Comparison of ENCODE assay signal across 22 cellular contexts in genomic region chr1:102219463-102219862, GRCh38.
DNase-seq lines count a peak whose midpoint lies in the region; ATAC-seq and TF ChIP-seq lines count a peak whose summit lies in the region.
"Had no signal": no experiment of that assay in that cellular context is flagged by ENCODE, and none has a peak within 500 bp of the region (broad histone marks: within the 10 kb centered on the region; RNA-seq: fewer than 3 reads in every experiment).

No MANE protein-coding gene starts in this region.

- no peaks in the 10 kb centered on the region for H3K27me3 Mint-ChIP-seq in activated CD8-positive, alpha-beta T cell treated with anti-CD3 and anti-CD28 coated beads, Interleukin-2, amount 10 ng/mL, durations not matched to agents 7 days and 5 days (ENCODE audit: low read depth)
- no peaks in the 10 kb centered on the region for H3K27me3 Mint-ChIP-seq in activated naive CD8-positive, alpha-beta T cell treated with anti-CD3 and anti-CD28 coated beads for 36 hours
- H3K27me3 Mint-ChIP-seq in natural killer cell (ENCODE audit: low read depth in 2 of 2), result no peaks in the 10 kb centered on the region
- H3K27me3 Mint-ChIP-seq: T-cell had no signal

- intact Hi-C loops in natural killer cell (cut with micrococcal nuclease), result no loop called here

- CTCF ChIA-PET in activated CD8-positive, alpha-beta T cell treated with anti-CD3 and anti-CD28 coated beads, Interleukin-2, amount 10 ng/mL, durations not matched to agents 7 days and 5 days (lab: Charles Lee), result no interaction called here

- POLR2A ChIA-PET in activated CD8-positive, alpha-beta T cell treated with anti-CD3 and anti-CD28 coated beads, Interleukin-2, amount 10 ng/mL, durations not matched to agents 7 days and 5 days (lab: Charles Lee), result no interaction called here

- no peaks in the 10 kb centered on the region for H3K36me3 Mint-ChIP-seq in activated CD8-positive, alpha-beta T cell treated with anti-CD3 and anti-CD28 coated beads, Interleukin-2, amount 10 ng/mL, durations not matched to agents 7 days and 5 days (ENCODE audit: low read depth)
- H3K36me3 Mint-ChIP-seq in activated naive CD8-positive, alpha-beta T cell treated with anti-CD3 and anti-CD28 coated beads for 36 hours, result no peaks in the 10 kb centered on the region
- no peaks in the 10 kb centered on the region for H3K36me3 Mint-ChIP-seq in natural killer cell
- H3K36me3 Mint-ChIP-seq: T-cell had no signal

- ATAC-seq in GM18498 (IDR thresholded peaks at IDR 0.05; ENCODE audit: unreplicated experiment) (peak; percentile 86), GM19025 (IDR thresholded peaks at IDR 0.05; ENCODE audit: low read depth, unreplicated experiment) (peak; percentile 55), HG02588 (IDR thresholded peaks at IDR 0.05; ENCODE audit: unreplicated experiment) (peak; percentile 65), HG03342 (IDR thresholded peaks at IDR 0.05; ENCODE audit: unreplicated experiment) (peak; percentile 56), HG02610 (IDR thresholded peaks at IDR 0.05; ENCODE audit: unreplicated experiment) (no peak), natural killer cell (no peak)
- no peak for ATAC-seq in activated CD8-positive, alpha-beta T cell treated with anti-CD3 and anti-CD28 coated beads, Interleukin-2, amount 10 ng/mL, durations not matched to agents 7 days and 5 days
- ATAC-seq: activated T-cell treated with anti-CD3 and anti-CD28 coated beads, Interleukin-2, amount 50 U/mL, for 4 hours; right cardiac atrium; stimulated activated naive CD8-positive, alpha-beta T cell treated with anti-CD3 and anti-CD28 coated beads, Interleukin-15, Interleukin-2, amounts not matched to agents 100 U/mL and 50 U/mL, for 24 hours; T-cell had no signal

- no peaks in the 10 kb centered on the region for H3K9me3 Mint-ChIP-seq in activated CD8-positive, alpha-beta T cell treated with anti-CD3 and anti-CD28 coated beads, Interleukin-2, amount 10 ng/mL, durations not matched to agents 7 days and 5 days (ENCODE audit: insufficient read depth)
- peaks cover 5% of the 10 kb centered on the region for H3K9me3 Mint-ChIP-seq in activated naive CD8-positive, alpha-beta T cell treated with anti-CD3 and anti-CD28 coated beads for 36 hours
- peaks cover 15 to 19% of the 10 kb centered on the region in 2 donors for H3K9me3 Mint-ChIP-seq in natural killer cell
- H3K9me3 Mint-ChIP-seq: activated T-cell treated with anti-CD3 and anti-CD28 coated beads, Interleukin-2, amount 50 U/mL, for 4 hours had no signal

- DNase-seq in activated CD8-positive, alpha-beta T cell treated with anti-CD3 and anti-CD28 coated beads, Interleukin-2, amount 10 ng/mL, durations not matched to agents 7 days and 5 days, result no peak
- DNase-seq in activated naive CD8-positive, alpha-beta T cell treated with anti-CD3 and anti-CD28 coated beads for 36 hours, result no peak
- no peak for DNase-seq in natural killer cell
- DNase-seq: activated CD4-positive, alpha-beta T cell treated with anti-CD3 and anti-CD28 coated beads for 48 hours; activated gamma-delta T cell; activated T-cell treated with anti-CD3 and anti-CD28 coated beads, Interleukin-2, amount 50 U/mL, for 4 hours; DMS79; kidney glomerular epithelial cell; NCI-H1105 treated with DMSO at 0.1 percent for 48 hours; NCI-H1930; NCI-H524; NK-92 treated with Interleukin-12 subunit alpha and Interleukin-12 subunit beta, amount 100 ng/mL, for 24 hours; posterior cingulate gyrus; right cardiac atrium; stimulated activated naive CD8-positive, alpha-beta T cell treated with anti-CD3 and anti-CD28 coated beads, Interleukin-15, Interleukin-2, amounts not matched to agents 100 U/mL and 50 U/mL, for 24 hours; T-cell; WERI-Rb-1 had no signal

- no peak overlapping the region for H3K27ac Mint-ChIP-seq in activated CD8-positive, alpha-beta T cell treated with anti-CD3 and anti-CD28 coated beads, Interleukin-2, amount 10 ng/mL, durations not matched to agents 7 days and 5 days
- no peak overlapping the region for H3K27ac Mint-ChIP-seq in activated naive CD8-positive, alpha-beta T cell treated with anti-CD3 and anti-CD28 coated beads for 36 hours
- H3K27ac Mint-ChIP-seq in natural killer cell, result no peak overlapping the region
- H3K27ac Mint-ChIP-seq: T-cell had no signal

- no peaks in the 10 kb centered on the region for H3K4me1 Mint-ChIP-seq in activated CD8-positive, alpha-beta T cell treated with anti-CD3 and anti-CD28 coated beads, Interleukin-2, amount 10 ng/mL, durations not matched to agents 7 days and 5 days (ENCODE audit: low read depth)
- no peaks in the 10 kb centered on the region for H3K4me1 Mint-ChIP-seq in activated naive CD8-positive, alpha-beta T cell treated with anti-CD3 and anti-CD28 coated beads for 36 hours
- H3K4me1 Mint-ChIP-seq in natural killer cell, result no peaks in the 10 kb centered on the region
- H3K4me1 Mint-ChIP-seq: T-cell had no signal

- no peak overlapping the region for H3K4me3 Mint-ChIP-seq in activated CD8-positive, alpha-beta T cell treated with anti-CD3 and anti-CD28 coated beads, Interleukin-2, amount 10 ng/mL, durations not matched to agents 7 days and 5 days
- H3K4me3 Mint-ChIP-seq in activated naive CD8-positive, alpha-beta T cell treated with anti-CD3 and anti-CD28 coated beads for 36 hours, result no peak overlapping the region
- no peak overlapping the region for H3K4me3 Mint-ChIP-seq in natural killer cell
- H3K4me3 Mint-ChIP-seq: activated T-cell treated with anti-CD3 and anti-CD28 coated beads, Interleukin-2, amount 50 U/mL, for 4 hours; T-cell had no signal

- no peak for TF ChIP-seq CTCF in natural killer cell (IDR thresholded peaks at IDR 0.05)

Comparison
In these comparisons a context has a peak if more than half of its experiments do, and no peak if none do; other contexts are left out.
1. ATAC-seq: peak in GM18498 (single experiment), GM19025 (single experiment), HG02588 (single experiment) and HG03342 (single experiment); none in HG02610 (single experiment), activated CD8-positive, alpha-beta T cell treated with anti-CD3 and anti-CD28 coated beads, Interleukin-2, amount 10 ng/mL, durations not matched to agents 7 days and 5 days (single experiment) and natural killer cell (0 of 3).